ENCODE assay signal across 9 cellular contexts in the genomic region with DNA sequence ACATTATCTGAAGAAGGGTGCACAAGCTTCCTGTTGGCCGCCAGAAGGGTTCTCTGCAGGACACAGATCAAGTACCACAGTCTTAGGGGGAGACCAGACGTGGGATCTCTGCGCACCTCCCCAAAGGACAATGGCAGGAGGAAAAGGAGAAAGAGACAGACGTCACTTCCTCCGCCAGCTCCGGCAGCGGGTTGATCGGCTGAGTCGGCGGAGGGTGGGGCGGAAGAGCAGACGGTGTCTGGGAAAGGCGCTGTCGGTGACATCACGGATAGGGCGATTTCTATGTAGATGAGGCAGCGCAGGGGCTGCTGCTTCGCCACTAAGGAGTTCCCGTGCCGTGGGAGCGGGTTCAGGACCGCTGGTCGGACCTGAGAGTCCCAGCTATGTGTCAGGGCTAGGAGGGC. TPM values are rescaled to one million over a fixed set of nuclear protein-coding genes. Genes with fewer than 3 reads are reported as not detected.
DNase-seq lines count a peak whose midpoint lies in the region; TF ChIP-seq lines count a peak whose summit lies in the region.
"Not testable (repeated sequence)": the region's sequence is repeated elsewhere in the genome, so short reads cannot be mapped to it uniquely, and the experiment has no call there.
"Had no signal": no experiment of that assay in that cellular context is flagged by ENCODE, and none has a peak within 500 bp of the region (broad histone marks: within the 10 kb centered on the region; RNA-seq: fewer than 3 reads in every experiment).

No MANE protein-coding gene starts in this region.

- POLR2A ChIA-PET in HEK293 (lab: Yijun Ruan, JAX): interaction anchor here (0.6 to 1.3 kb wide), 4 partner anchors 134 to 148 kb away, joined by 3 to 12 read pairs (median 8); no protein-coding TSS in a partner anchor

- not testable (repeated sequence) for H3K36me3 ChIP-seq in HEK293 (ENCODE audit: control insufficient read depth in 2 of 2, insufficient read depth in 1 of 2, low read length in 2 of 2); SJCRH30; fibroblast of lung (ENCODE audit: control insufficient read depth, insufficient read depth, low read length)

- not testable (repeated sequence) for H2AFZ ChIP-seq in fibroblast of lung (ENCODE audit: low read length)

- H3K27ac ChIP-seq in HEK293 (ENCODE audit: extremely low read depth, low read depth, low read length): peak overlapping the region; percentile 84
- H3K27ac ChIP-seq in SJCRH30: not testable (repeated sequence)
- H3K27ac ChIP-seq in fibroblast of lung (ENCODE audit: insufficient read depth, low read length): peak overlapping the region; percentile 65

- not testable (repeated sequence) for H3K27me3 ChIP-seq in SJCRH30; fibroblast of lung (ENCODE audit: control insufficient read depth, insufficient read depth, low read length)

- not testable (repeated sequence) for H3K4me1 Mint-ChIP-seq in nephron

- peak; percentile 35 for DNase-seq in DMS153 treated with DMSO at 0.1 percent for 48 hours (lab: John Stamatoyannopoulos, UW; ENCODE audit: unreplicated experiment)
- DNase-seq in NB4 (ENCODE audit: low read depth): peak; percentile 86
- DNase-seq in SJCRH30: peak; percentile 41 to 55
- peak; percentile 79 for DNase-seq in activated effector memory CD4-positive, alpha-beta T cell treated with Interleukin-2 at 50 U/mL for 16 hours
- DNase-seq in fibroblast of lung (ENCODE audit: low read depth in 2 of 2): peak; percentile 83 to 85
- DNase-seq in stimulated activated CD8-positive, alpha-beta memory T cell treated with anti-CD3 and anti-CD28 coated beads, Interleukin-4, amount 100 ng/mL, for 1 hour (ENCODE audit: low read depth in 2 of 2, low spot score in 1 of 2): peak; percentile 9 to 56

- not testable (repeated sequence) for H3K9me3 Mint-ChIP-seq in nephron

- not testable (repeated sequence) for H3K4me1 ChIP-seq in HEK293 (ENCODE audit: control insufficient read depth, insufficient read depth, low read length); SJCRH30; fibroblast of lung (ENCODE audit: control insufficient read depth, extremely low read depth, insufficient read depth, low read length)

- peak overlapping the region; percentile 94 to 97 (median 96) for H3K4me3 Mint-ChIP-seq in nephron

- H3K27ac Mint-ChIP-seq in nephron: peak overlapping the region; percentile 98 to 100 (median 99)

- H3K4me3 ChIP-seq in HEK293 (ENCODE audit: low read depth, low read length) (peak overlapping the region; percentile 31), SJCRH30 (peak overlapping the region; percentile 14; the same call in 1 of the 2 replicates), fibroblast of lung (replicated peaks in 1 of 4; ENCODE audit: control extremely low read depth in 1 of 4, insufficient read depth in 1 of 4, low read depth in 3 of 4, low read length in 4 of 4) (peak overlapping the region in 1 of 4 experiments; percentile 61)
- not testable (repeated sequence) for H3K4me3 ChIP-seq in NB4 (ENCODE audit: low read depth, low read length)

- CTCF ChIA-PET in HEK293 (lab: Yijun Ruan, JAX): not testable (repeated sequence)

- not testable (repeated sequence) for H4K20me1 ChIP-seq in fibroblast of lung (ENCODE audit: control insufficient read depth, extremely low read depth, insufficient read depth, low read length)

- H3K36me3 Mint-ChIP-seq in nephron (ENCODE audit: low read depth): not testable (repeated sequence)

- not testable (repeated sequence) for H3K9me3 ChIP-seq in HEK293 (ENCODE audit: control insufficient read depth, insufficient read depth, low read depth, low read length); SJCRH30 (replicated peaks); fibroblast of lung (ENCODE audit: control insufficient read depth, insufficient read depth, low read depth, low read length)

- TF ChIP-seq CTCF in HEK293 (tag by site-specific recombination; IDR thresholded peaks at IDR 0.05); NB4 (IDR thresholded peaks at IDR 0.05; ENCODE audit: low read depth, low read length); fibroblast of lung (conservative IDR thresholded peaks at IDR 0.05 in 1 of 2, IDR thresholded peaks at IDR 0.05 in 1 of 2; ENCODE audit: low read depth in 1 of 2, low read length in 2 of 2); nephron (IDR thresholded peaks at IDR 0.05; ENCODE audit: unreplicated experiment in 3 of 3): not testable (repeated sequence)

- H3K79me2 ChIP-seq in fibroblast of lung (ENCODE audit: control insufficient read depth, insufficient read depth, low read length): not testable (repeated sequence)

- not testable (repeated sequence) for TF ChIP-seq POLR2A in NB4 (IDR thresholded peaks at IDR 0.05; ENCODE audit: extremely low read depth, insufficient read length)

- not testable (repeated sequence) for H3K27me3 Mint-ChIP-seq in nephron (ENCODE audit: low read depth)

- H3K4me2 ChIP-seq in fibroblast of lung (ENCODE audit: extremely low read depth, insufficient read depth, low read length): not testable (repeated sequence)

- H3K9ac ChIP-seq in fibroblast of lung (ENCODE audit: insufficient read depth, low read length): not testable (repeated sequence)

TF ChIP-seq in HEK293, 187 proteins besides CTCF, POLR2A, EP300 and RAD21 (continues in another document):
- TF ChIP-seq ZNF366 (tag by site-specific recombination; conservative IDR thresholded peaks at IDR 0.05) (peak; percentile 84), SP2 (tag by site-specific recombination; IDR thresholded peaks at IDR 0.05) (peak; percentile 65), ZBTB21 (tag by site-specific recombination; IDR thresholded peaks at IDR 0.05) (peak; percentile 92), ZNF398 (tag by site-specific recombination; IDR thresholded peaks at IDR 0.05) (peak; percentile 12; the same call in 1 of the 2 replicates), ZNF629 (tag by site-specific recombination; IDR thresholded peaks at IDR 0.05) (peak; percentile 92), ZNF341 (tag by site-specific recombination; IDR thresholded peaks at IDR 0.05; ENCODE audit: low read depth) (peak; percentile 92)
- TF ChIP-seq, protein P1, sequence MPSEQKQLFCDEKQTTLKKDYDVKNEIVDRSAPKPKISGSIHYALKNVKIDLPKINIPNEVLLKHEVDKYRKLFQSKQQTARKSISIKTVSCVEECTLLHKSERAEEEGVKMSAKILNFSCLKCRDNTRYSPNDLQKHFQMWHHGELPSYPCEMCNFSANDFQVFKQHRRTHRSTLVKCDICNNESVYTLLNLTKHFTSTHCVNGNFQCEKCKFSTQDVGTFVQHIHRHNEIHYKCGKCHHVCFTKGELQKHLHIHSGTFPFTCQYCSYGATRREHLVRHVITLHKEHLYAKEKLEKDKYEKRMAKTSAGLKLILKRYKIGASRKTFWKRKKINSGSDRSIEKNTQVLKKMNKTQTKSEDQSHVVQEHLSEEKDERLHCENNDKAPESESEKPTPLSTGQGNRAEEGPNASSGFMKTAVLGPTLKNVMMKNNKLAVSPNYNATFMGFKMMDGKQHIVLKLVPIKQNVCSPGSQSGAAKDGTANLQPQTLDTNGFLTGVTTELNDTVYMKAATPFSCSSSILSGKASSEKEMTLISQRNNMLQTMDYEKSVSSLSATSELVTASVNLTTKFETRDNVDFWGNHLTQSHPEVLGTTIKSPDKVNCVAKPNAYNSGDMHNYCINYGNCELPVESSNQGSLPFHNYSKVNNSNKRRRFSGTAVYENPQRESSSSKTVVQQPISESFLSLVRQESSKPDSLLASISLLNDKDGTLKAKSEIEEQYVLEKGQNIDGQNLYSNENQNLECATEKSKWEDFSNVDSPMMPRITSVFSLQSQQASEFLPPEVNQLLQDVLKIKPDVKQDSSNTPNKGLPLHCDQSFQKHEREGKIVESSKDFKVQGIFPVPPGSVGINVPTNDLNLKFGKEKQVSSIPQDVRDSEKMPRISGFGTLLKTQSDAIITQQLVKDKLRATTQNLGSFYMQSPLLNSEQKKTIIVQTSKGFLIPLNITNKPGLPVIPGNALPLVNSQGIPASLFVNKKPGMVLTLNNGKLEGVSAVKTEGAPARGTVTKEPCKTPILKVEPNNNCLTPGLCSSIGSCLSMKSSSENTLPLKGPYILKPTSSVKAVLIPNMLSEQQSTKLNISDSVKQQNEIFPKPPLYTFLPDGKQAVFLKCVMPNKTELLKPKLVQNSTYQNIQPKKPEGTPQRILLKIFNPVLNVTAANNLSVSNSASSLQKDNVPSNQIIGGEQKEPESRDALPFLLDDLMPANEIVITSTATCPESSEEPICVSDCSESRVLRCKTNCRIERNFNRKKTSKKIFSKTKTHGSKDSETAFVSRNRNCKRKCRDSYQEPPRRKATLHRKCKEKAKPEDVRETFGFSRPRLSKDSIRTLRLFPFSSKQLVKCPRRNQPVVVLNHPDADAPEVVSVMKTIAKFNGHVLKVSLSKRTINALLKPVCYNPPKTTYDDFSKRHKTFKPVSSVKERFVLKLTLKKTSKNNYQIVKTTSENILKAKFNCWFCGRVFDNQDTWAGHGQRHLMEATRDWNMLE (tag by site-specific recombination; conservative IDR thresholded peaks at IDR 0.05; ENCODE audit: low read depth): peak; percentile 85

RNA-seq across cellular contexts. Expression of gene PPIAL4E, which starts 38.6 kb away (rescaled TPM):
- total RNA-seq in SJCRH30 (2014; rRNA removed; shearing (Covaris generic)): not detected in 2 replicates
- total RNA-seq in fibroblast of lung: not detected in 2 replicates
- not detected in 2 replicates for polyA plus RNA-seq in fibroblast of lung
- polyA plus RNA-seq in fibroblast of lung (2012): not detected in 2 replicates
- not detected in 2 replicates for polyA minus RNA-seq in fibroblast of lung (ENCODE audit: low replicate concordance)
- total RNA-seq: activated CD8-positive, alpha-beta memory T cell treated with anti-CD3 and anti-CD28 coated beads for 36 hours had no signal

RNA-seq across cellular contexts. Expression of gene NBPF15, which starts 49.4 kb away (rescaled TPM):
- total RNA-seq in SJCRH30 (2014; rRNA removed; shearing (Covaris generic)): 12.9 and 16.0 TPM in 2 replicates
- 36.7 and 51.2 TPM in 2 replicates for total RNA-seq in fibroblast of lung
- 31.9 and 35.7 TPM in 2 replicates for polyA plus RNA-seq in fibroblast of lung
- 18.7 and 22.0 TPM in 2 replicates for polyA plus RNA-seq in fibroblast of lung (2012)
- polyA minus RNA-seq in fibroblast of lung (ENCODE audit: low replicate concordance): 53.1 and 86.8 TPM in 2 replicates

Comparison
In these comparisons a context has a peak if more than half of its experiments do, and no peak if none do; other contexts are left out.
1. DNase-seq: peak in every context shown above with its lines; median percentile 86 in NB4; 84 in fibroblast of lung; 79 in activated effector memory CD4-positive, alpha-beta T cell treated with Interleukin-2 at 50 U/mL for 16 hours; 48 in SJCRH30; 35 in DMS153 treated with DMSO at 0.1 percent for 48 hours; 32 in stimulated activated CD8-positive, alpha-beta memory T cell treated with anti-CD3 and anti-CD28 coated beads, Interleukin-4, amount 100 ng/mL, for 1 hour.